In the genomic region with DNA sequence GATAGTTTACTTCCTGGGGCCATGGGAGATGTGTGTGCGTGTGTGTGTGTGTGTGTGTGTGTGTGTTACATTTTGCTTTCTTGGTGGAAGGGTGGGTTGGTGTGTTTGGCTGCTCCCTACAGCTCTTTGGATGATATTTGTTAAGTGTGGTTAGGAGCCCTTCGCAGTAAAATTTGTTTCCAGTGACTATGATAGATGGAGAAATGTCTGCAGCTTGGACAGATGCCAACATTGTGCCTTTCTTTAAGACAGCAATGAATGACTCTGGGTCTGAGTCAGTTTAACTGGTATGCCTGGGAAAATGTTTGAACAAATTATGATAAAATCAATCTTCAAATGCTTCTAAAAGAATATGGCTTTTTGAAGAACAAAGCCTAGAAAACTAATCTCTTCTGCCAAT, we compare ENCODE assay signal across 14 cellular contexts.
DNase-seq lines count a peak whose midpoint lies in the region; TF ChIP-seq lines count a peak whose summit lies in the region.
"Had no signal": no experiment of that assay in that cellular context is flagged by ENCODE, and none has a peak within 500 bp of the region (broad histone marks: within the 10 kb centered on the region; RNA-seq: fewer than 3 reads in every experiment).

No MANE protein-coding gene starts in this region.

- H4K20me1 ChIP-seq in PC-9 (ENCODE audit: insufficient read depth): no peaks in the 10 kb centered on the region

- H3K4me3 ChIP-seq in PC-9 (no peak overlapping the region), epithelial cell of proximal tubule (ENCODE audit: low read depth, low read length) (no peak overlapping the region)

- H3K36me3 Mint-ChIP-seq in progenitor cell of endocrine pancreas (ENCODE audit: insufficient read depth): no peaks in the 10 kb centered on the region

- CTCF ChIA-PET in PC-9 (lab: Charles Lee): interaction anchor here (0.7 kb wide), 1 partner anchor 252 kb away, joined by 4 read pairs; no protein-coding TSS in a partner anchor

- no peak overlapping the region for H3K4me3 Mint-ChIP-seq in progenitor cell of endocrine pancreas (ENCODE audit: low read depth)

- POLR2A ChIA-PET in PC-9 (lab: Charles Lee; ENCODE audit: unreplicated experiment): interaction anchor here (0.6 to 0.7 kb wide), 4 partner anchors 10 to 805 kb away, joined by 3 to 11 read pairs (median 3); no protein-coding TSS in a partner anchor

- peak overlapping the region; percentile 32; the same call in 1 of the 2 replicates for H3K4me2 ChIP-seq in PC-9
- H3K4me2 ChIP-seq: KMS-11 had no signal

- H3K36me3 ChIP-seq in PC-9 (ENCODE audit: low read depth): no peaks in the 10 kb centered on the region

- no peaks in the 10 kb centered on the region for H3K27me3 Mint-ChIP-seq in progenitor cell of endocrine pancreas

- 0 out of 2 replicates have a peak, but pooled peaks cover 4% of the 10 kb centered on the region for H3K9me3 ChIP-seq in PC-9 (ENCODE audit: insufficient read depth, low read depth)

- intact Hi-C loops in PC-9 (cut with micrococcal nuclease; ENCODE audit: unreplicated experiment): no loop called here

- H3F3A ChIP-seq in PC-9 (ENCODE audit: insufficient read depth, low read depth): peaks cover 9% of the 10 kb centered on the region

- TF ChIP-seq CTCF in PC-9 (conservative IDR thresholded peaks at IDR 0.05) (no peak), epithelial cell of proximal tubule (conservative IDR thresholded peaks at IDR 0.05; ENCODE audit: low read depth, low read length) (no peak), progenitor cell of endocrine pancreas (IDR thresholded peaks at IDR 0.05; ENCODE audit: unreplicated experiment) (no peak)

- H3K4me1 ChIP-seq in PC-9 (replicated peaks; ENCODE audit: insufficient read depth): peaks cover 13% of the 10 kb centered on the region

- H3K79me2 ChIP-seq in PC-9 (ENCODE audit: low read depth): no peaks in the 10 kb centered on the region

- no TSS peak for BruUV-seq in PC-9 (replicated peaks; lab: Mats Ljungman, UMichigan)

- peak overlapping the region; percentile 61 for H3K27ac Mint-ChIP-seq in progenitor cell of endocrine pancreas

- H3K9me3 Mint-ChIP-seq in progenitor cell of endocrine pancreas (ENCODE audit: low read depth): peaks cover 20% of the 10 kb centered on the region

- DNase-seq in ELR (ENCODE audit: low read depth) (peak; percentile 68), PC-9 (peak; percentile 56 to 82), epithelial cell of proximal tubule (ENCODE audit: low read depth) (peak; percentile 30), progenitor cell of endocrine pancreas (ENCODE audit: low spot score, unreplicated experiment) (no peak), cortex of kidney (lab: John Stamatoyannopoulos, UW) (no peak)
- no peak for DNase-seq in stimulated activated naive CD4-positive, alpha-beta T cell treated with Interleukin-2 at 50 U/mL for 16 hours (lab: John Stamatoyannopoulos, UW)
- DNase-seq in stimulated activated CD4-positive, alpha-beta T cell treated with anti-CD3 and anti-CD28 coated beads, Interleukin-2, amount 100 ng/mL, for 48 hours: no peak
- DNase-seq in activated CD8-positive, alpha-beta memory T cell treated with anti-CD3 and anti-CD28 coated beads, Interleukin-2, amount 50 U/mL, for 4 hours: no peak
- DNase-seq: activated T-cell treated with anti-CD3 and anti-CD28 coated beads, Interleukin-2, amount 50 U/mL, for 1 hour; aorta; left cardiac atrium; NCI-H2171 treated with DMSO at 0.1 percent for 48 hours; RPMI8226 had no signal

- no peak overlapping the region for H2AFZ ChIP-seq in PC-9

- H3K4me1 Mint-ChIP-seq in progenitor cell of endocrine pancreas (ENCODE audit: low read depth): no peaks in the 10 kb centered on the region

- no peaks in the 10 kb centered on the region for H3K9me2 ChIP-seq in PC-9 (ENCODE audit: insufficient read depth)

- peak overlapping the region; percentile 51 for H3K27ac ChIP-seq in PC-9
- H3K27ac ChIP-seq: KMS-11 had no signal

- H3K27me3 ChIP-seq in PC-9 (ENCODE audit: insufficient read depth, low read depth): no peaks in the 10 kb centered on the region

Comparison
In these comparisons a context has a peak if more than half of its experiments do, and no peak if none do; other contexts are left out.
1. DNase-seq: peak in ELR (single experiment), PC-9 (2 of 2) and epithelial cell of proximal tubule (single experiment); none in progenitor cell of endocrine pancreas (single experiment), stimulated activated naive CD4-positive, alpha-beta T cell treated with Interleukin-2 at 50 U/mL for 16 hours (single experiment), stimulated activated CD4-positive, alpha-beta T cell treated with anti-CD3 and anti-CD28 coated beads, Interleukin-2, amount 100 ng/mL, for 48 hours (0 of 2), activated CD8-positive, alpha-beta memory T cell treated with anti-CD3 and anti-CD28 coated beads, Interleukin-2, amount 50 U/mL, for 4 hours (single experiment) and cortex of kidney (single experiment).